In the genomic region with DNA sequence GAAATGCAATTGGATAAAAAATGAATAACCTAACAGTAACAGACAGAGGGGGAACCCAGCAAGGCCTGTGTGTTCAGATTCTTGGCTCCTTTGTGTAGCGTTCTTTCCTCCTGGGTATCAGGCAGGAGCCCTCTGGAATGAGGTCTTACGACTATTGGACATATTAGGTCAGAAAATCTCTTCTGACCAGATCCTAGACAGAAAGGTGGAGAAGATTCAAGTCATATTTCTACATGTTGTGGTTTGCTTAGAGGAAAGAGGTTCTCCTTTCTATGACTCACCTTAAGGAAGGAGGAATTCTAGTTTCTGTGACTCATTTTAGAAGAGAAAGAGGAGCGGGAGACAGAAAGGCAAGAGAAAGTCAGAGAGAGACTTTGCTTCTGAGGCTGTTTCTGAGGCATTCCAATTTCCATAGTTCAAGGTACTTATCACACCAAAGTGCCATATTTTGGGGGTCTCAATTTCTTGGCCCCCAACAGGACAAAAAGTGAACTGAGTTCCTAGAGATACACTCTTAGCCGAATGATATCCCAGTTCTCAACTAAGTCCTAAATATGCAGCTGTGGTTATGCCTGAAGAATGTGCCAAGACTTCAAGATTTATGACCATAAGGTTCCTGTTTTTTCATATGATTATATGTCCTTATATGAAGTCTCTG, we compare ENCODE assay signal across 10 cellular contexts.
DNase-seq lines count a peak whose midpoint lies in the region; ATAC-seq and TF ChIP-seq lines count a peak whose summit lies in the region.
"Had no signal": no experiment of that assay in that cellular context is flagged by ENCODE, and none has a peak within 500 bp of the region (broad histone marks: within the 10 kb centered on the region; RNA-seq: fewer than 3 reads in every experiment).

No MANE protein-coding gene starts in this region.

- 62 to 81% (median 69%) methylated on average over 4 of the region's 4 CpGs for WGBS in ovary, 3 donors

- H3K27ac ChIP-seq in foreskin keratinocyte = peak overlapping the region; percentile 80
- no peak overlapping the region for H3K27ac ChIP-seq in ovary
- no peak overlapping the region for H3K27ac ChIP-seq in uterus
- H3K27ac ChIP-seq: neutrophil had no signal

- no peaks in the 10 kb centered on the region for H3K36me3 ChIP-seq in ovary
- H3K36me3 ChIP-seq in uterus = no peaks in the 10 kb centered on the region
- H3K36me3 ChIP-seq: neutrophil had no signal

- DNase-seq in GM03348 (ENCODE audit: low spot score) (peak; percentile 74), HFF-Myc (ENCODE audit: extremely low read depth, low read depth) (peak; percentile 46), NB4 (ENCODE audit: low read depth) (peak; percentile 27), foreskin keratinocyte (peak; percentile 93 to 98), ovary (no peak), uterus (no peak), left colon (no peak)
- DNase-seq in activated CD4-positive, alpha-beta T cell treated with anti-CD3 and anti-CD28 coated beads for 48 hours = no peak
- DNase-seq: activated T-cell treated with anti-CD3 and anti-CD28 coated beads, Interleukin-2, amount 50 U/mL, for 1 hour had no signal

- no peak for TF ChIP-seq CTCF in HFF-Myc (IDR thresholded peaks at IDR 0.05; ENCODE audit: low read depth, low read length, missing control alignments)
- TF ChIP-seq CTCF in NB4 (IDR thresholded peaks at IDR 0.05; ENCODE audit: low read depth, low read length) = no peak
- TF ChIP-seq CTCF in foreskin keratinocyte (conservative IDR thresholded peaks at IDR 0.05) = no peak
- TF ChIP-seq CTCF in ovary (IDR thresholded peaks at IDR 0.05) = no peak
- TF ChIP-seq CTCF in uterus (IDR thresholded peaks at IDR 0.05) = no peak

- intact Hi-C loops in ovary (cut with DNase I) (no loop called here), uterus (cut with DNase I; ENCODE audit: low total_unique reads) (no loop called here), left colon (cut with DNase I, micrococcal nuclease) (no loop called here)

- no peak for TF ChIP-seq EP300 in ovary (IDR thresholded peaks at IDR 0.05)

- H3K9me3 ChIP-seq in ovary (no peaks in the 10 kb centered on the region), uterus (no peaks in the 10 kb centered on the region)
- H3K9me3 ChIP-seq: neutrophil had no signal

- TF ChIP-seq POLR2A in NB4 (IDR thresholded peaks at IDR 0.05; ENCODE audit: extremely low read depth, insufficient read length) (no peak), ovary (IDR thresholded peaks at IDR 0.05) (no peak), uterus (IDR thresholded peaks at IDR 0.05) (no peak)

- H3K4me3 ChIP-seq in HFF-Myc (replicated peaks; ENCODE audit: low read depth, low read length) (no peak overlapping the region), NB4 (ENCODE audit: low read depth, low read length) (no peak overlapping the region), ovary (no peak overlapping the region), uterus (no peak overlapping the region)

- H3K27me3 ChIP-seq in foreskin keratinocyte (no peaks in the 10 kb centered on the region), ovary (no peaks in the 10 kb centered on the region), uterus (no peaks in the 10 kb centered on the region)
- H3K27me3 ChIP-seq: neutrophil had no signal

- ATAC-seq in foreskin keratinocyte (peak; percentile 98), left colon (no peak)

- H3K4me1 ChIP-seq in foreskin keratinocyte (peaks cover 17% of the 10 kb centered on the region), ovary (ENCODE audit: insufficient read depth) (no peaks in the 10 kb centered on the region), uterus (no peaks in the 10 kb centered on the region)

Comparison
In these comparisons a context has a peak if more than half of its experiments do, and no peak if none do; other contexts are left out.
1. DNase-seq: peak in GM03348 (single experiment), HFF-Myc (single experiment), NB4 (single experiment) and foreskin keratinocyte (2 of 2); none in ovary (0 of 5), uterus (0 of 2), activated CD4-positive, alpha-beta T cell treated with anti-CD3 and anti-CD28 coated beads for 48 hours (single experiment) and left colon (0 of 2).